Comparison of ENCODE assay signal across 21 cellular contexts in the genomic region with DNA sequence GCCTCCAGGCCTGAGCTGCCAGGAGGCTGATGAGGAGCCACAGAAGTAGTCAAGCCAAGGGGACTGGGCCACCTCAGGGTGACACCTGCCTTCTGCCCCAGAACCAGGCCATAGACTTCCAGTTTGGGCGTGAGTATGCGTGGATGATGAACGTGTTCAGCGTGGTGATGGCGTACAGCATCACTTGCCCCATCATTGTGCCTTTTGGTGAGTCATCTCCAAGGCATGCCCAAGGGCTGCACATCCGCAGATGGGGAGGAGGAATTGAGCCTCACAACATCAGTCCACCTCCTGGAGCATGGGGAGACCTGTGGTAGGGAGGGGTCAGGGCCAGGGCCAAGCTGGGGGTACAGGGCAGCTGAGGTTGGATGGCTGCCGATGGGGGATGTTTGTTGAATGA. TPM values are rescaled to one million over a fixed set of nuclear protein-coding genes. Genes with fewer than 3 reads are reported as not detected.
"Had no signal": no experiment of that assay in that cellular context is flagged by ENCODE, and none has a peak within 500 bp of the region (broad histone marks: within the 10 kb centered on the region; RNA-seq: fewer than 3 reads in every experiment).

No MANE protein-coding gene starts in this region.

- H3K79me2 ChIP-seq: hepatocyte had no signal

- H3K9me3 Mint-ChIP-seq: activated T-helper 2 cell treated with anti-CD3 and anti-CD28 coated beads, Interferon-gamma antibody, Interleukin-2, Interleukin-4, amounts not matched to agents 10 μg/mL and 5 μg/mL and 100 μg/mL, durations not matched to agents 14 hours and 24 hours and 36 hours; mesothelial cell of epicardium; stimulated activated memory B cell treated with anti-CD40 and anti-IgM and Interleukin-4, amounts not matched to agents 10 μg/mL and 1 μg/mL and 100 μg/mL, for 72 hours; WTC11 had no signal

- H3K27me3 ChIP-seq: ascending aorta, hepatocyte, upper lobe of left lung had no signal

- H3K4me2 ChIP-seq: hepatocyte had no signal

- H3K9me3 ChIP-seq: ascending aorta, spleen, thoracic aorta, upper lobe of left lung had no signal

- H3K36me3 ChIP-seq: ascending aorta, spleen, thoracic aorta, upper lobe of left lung had no signal

- H3K4me3 Mint-ChIP-seq: activated CD4-positive, alpha-beta T cell treated with anti-CD3 and anti-CD28 coated beads for 36 hours; mesothelial cell of epicardium; nephron; stimulated activated memory B cell treated with anti-CD40 and anti-IgM and Interleukin-4, amounts not matched to agents 10 μg/mL and 1 μg/mL and 100 μg/mL, for 72 hours; WTC11 had no signal

- H3K27me3 Mint-ChIP-seq: activated CD4-positive, alpha-beta T cell treated with anti-CD3 and anti-CD28 coated beads for 36 hours had no signal

- H3K36me3 Mint-ChIP-seq: mesothelial cell of epicardium; stimulated activated memory B cell treated with anti-CD40 and anti-IgM and Interleukin-4, amounts not matched to agents 10 μg/mL and 1 μg/mL and 100 μg/mL, for 72 hours; WTC11 had no signal

- H3K4me1 ChIP-seq: ascending aorta, upper lobe of left lung had no signal

- H3K27ac ChIP-seq: ascending aorta, coronary artery, hepatocyte, spleen, thoracic aorta, upper lobe of left lung had no signal

- DNase-seq: activated CD4-positive, alpha-beta T cell treated with anti-CD3 and anti-CD28 coated beads for 36 hours; activated CD4-positive, alpha-beta T cell treated with anti-CD3 and anti-CD28 coated beads, Interleukin-2, amount 50 U/mL, for 48 hours; activated naive CD4-positive, alpha-beta T cell treated with Interleukin-2 at 50 U/mL for 16 hours; activated T-cell treated with anti-CD3 and anti-CD28 coated beads, Interleukin-2, amount 50 U/mL, for 1 hour; erythroblast; nucleus accumbens; retina; spleen; stimulated activated CD4-positive, alpha-beta T cell treated with anti-CD3 and anti-CD28 coated beads, Interleukin-4, amount 100 ng/mL, for 4 hours; T-helper 2 cell; upper lobe of left lung had no signal

- H3K4me1 Mint-ChIP-seq: activated CD4-positive, alpha-beta T cell treated with anti-CD3 and anti-CD28 coated beads for 36 hours; mesothelial cell of epicardium; nephron; WTC11 had no signal

- ATAC-seq: activated CD4-positive, alpha-beta T cell treated with anti-CD3 and anti-CD28 coated beads for 36 hours; stimulated activated memory B cell treated with anti-CD40 and anti-IgM and Interleukin-4, amounts not matched to agents 10 μg/mL and 1 μg/mL and 100 μg/mL, for 72 hours; WTC11 had no signal

- H3K27ac Mint-ChIP-seq: activated CD4-positive, alpha-beta T cell treated with anti-CD3 and anti-CD28 coated beads for 36 hours; activated T-helper 2 cell treated with anti-CD3 and anti-CD28 coated beads, Interferon-gamma antibody, Interleukin-2, Interleukin-4, amounts not matched to agents 10 μg/mL and 5 μg/mL and 100 μg/mL, durations not matched to agents 14 hours and 24 hours and 36 hours; mesothelial cell of epicardium; nephron; stimulated activated memory B cell treated with anti-CD40 and anti-IgM and Interleukin-4, amounts not matched to agents 10 μg/mL and 1 μg/mL and 100 μg/mL, for 72 hours; WTC11 had no signal

- H3K4me3 ChIP-seq: ascending aorta, coronary artery, hepatocyte, spleen, thoracic aorta, upper lobe of left lung had no signal

- H2AFZ ChIP-seq: hepatocyte had no signal

RNA-seq across cellular contexts. Expression of gene NGB, which starts 22.3 kb away (rescaled TPM):
- total RNA-seq: activated CD4-positive, alpha-beta T cell treated with anti-CD3 and anti-CD28 coated beads for 36 hours; activated T-helper 2 cell treated with anti-CD3 and anti-CD28 coated beads, Interferon-gamma antibody, Interleukin-2, Interleukin-4, amounts not matched to agents 10 μg/mL and 5 μg/mL and 100 μg/mL, durations not matched to agents 14 hours and 24 hours and 36 hours; ascending aorta; hepatocyte; lung microvascular endothelial cell; mesothelial cell of epicardium; spleen; thoracic aorta had no signal
- polyA plus RNA-seq: hepatocyte, spleen had no signal
